ENCODE assay signal across 19 cellular contexts in the genomic region with DNA sequence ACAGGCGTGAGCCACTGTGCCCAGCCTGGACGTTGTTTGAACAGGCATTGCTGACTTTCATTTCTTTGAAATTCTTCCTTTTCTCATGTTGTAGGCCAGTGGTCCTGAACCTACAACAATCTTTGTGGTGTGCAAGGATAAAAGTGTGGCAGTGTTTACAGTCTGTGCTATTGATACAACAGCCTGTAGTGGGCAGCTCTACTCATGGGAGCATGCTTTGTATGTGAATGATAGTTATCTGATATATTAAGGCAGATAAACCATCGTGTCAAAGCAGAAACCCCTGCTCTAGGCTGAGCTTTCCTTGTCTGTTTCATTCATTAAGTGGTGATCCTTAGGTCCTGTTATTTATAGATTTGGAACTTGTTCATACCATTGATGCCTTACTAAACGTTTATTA. TPM values are rescaled to one million over a fixed set of nuclear protein-coding genes. Genes with fewer than 3 reads are reported as not detected.
A peak's percentile ranks its signal among the peaks of the same experiment; 100 is the strongest.
DNase-seq lines count a peak whose midpoint lies in the region; ATAC-seq and TF ChIP-seq lines count a peak whose summit lies in the region.
"Had no signal": no experiment of that assay in that cellular context is flagged by ENCODE, and none has a peak within 500 bp of the region (broad histone marks: within the 10 kb centered on the region; RNA-seq: fewer than 3 reads in every experiment).

No MANE protein-coding gene starts in this region.

- POLR2A ChIA-PET in A673 (lab: Charles Lee; ENCODE audit: low non-redundant PET) (no interaction called here), HEK293 (lab: Yijun Ruan, JAX) (interaction anchor here (0.9 kb wide), 1 partner anchor 43 kb away, joined by 3 read pairs; the partner anchor contains the start of gene CSNK1G3)

- H3K9me3 ChIP-seq in A673 (ENCODE audit: low read depth, low read length, poor library complexity, severe bottlenecking) (no peaks in the 10 kb centered on the region), HEK293 (ENCODE audit: control insufficient read depth, insufficient read depth, low read depth, low read length) (no peaks in the 10 kb centered on the region), RWPE2 (ENCODE audit: severe bottlenecking) (no peaks in the 10 kb centered on the region), tibial nerve (no peaks in the 10 kb centered on the region), mammary epithelial cell (replicated peaks; ENCODE audit: insufficient read depth, low read length) (no peaks in the 10 kb centered on the region)
- H3K9me3 ChIP-seq: Caco-2 had no signal

- H3K56ac ChIP-seq in mesendoderm (ENCODE audit: low read length) = no peak overlapping the region

- no peak overlapping the region for H3K23ac ChIP-seq in mesendoderm (ENCODE audit: low read length)

- TF ChIP-seq POLR2A in tibial nerve (IDR thresholded peaks at IDR 0.05) = no peak

- no peaks in the 10 kb centered on the region for H3K27me3 ChIP-seq in A673 (replicated peaks; ENCODE audit: insufficient read depth, low read depth, low read length, poor library complexity)
- H3K27me3 ChIP-seq in RWPE2 (ENCODE audit: insufficient read depth, poor library complexity, severe bottlenecking) = no peaks in the 10 kb centered on the region
- no peaks in the 10 kb centered on the region for H3K27me3 ChIP-seq in mesendoderm (ENCODE audit: insufficient read depth, low read length, poor library complexity)
- no peaks in the 10 kb centered on the region for H3K27me3 ChIP-seq in tibial nerve
- H3K27me3 ChIP-seq in mammary epithelial cell (ENCODE audit: insufficient read depth, low read length) = no peaks in the 10 kb centered on the region

- no peaks in the 10 kb centered on the region for H3K79me1 ChIP-seq in mesendoderm (ENCODE audit: low read length)

- no peak overlapping the region for H2BK5ac ChIP-seq in mesendoderm (ENCODE audit: low read length)

- no peak overlapping the region for H4K8ac ChIP-seq in mesendoderm (ENCODE audit: low read depth, low read length)

- no CpG with 5 or more reads among the region's 4 CpGs for WGBS in mesendoderm (ENCODE audit: extremely low coverage, insufficient coverage, low lambda C conversion rate)
- 68 to 72% methylated on average over 4 of the region's 4 CpGs for WGBS in tibial nerve, 2 donors
- 98% methylated on average over 4 of the region's 4 CpGs for WGBS in mammary epithelial cell (ENCODE audit: low coverage, missing lambda C conversion rate)

- CTCF ChIA-PET in A673 (lab: Charles Lee) = no interaction called here
- CTCF ChIA-PET in HEK293 (lab: Yijun Ruan, JAX) = no interaction called here
- CTCF ChIA-PET in mammary epithelial cell (lab: Charles Lee; ENCODE audit: low non-redundant PET) = no interaction called here

- H2BK120ac ChIP-seq in mesendoderm (ENCODE audit: low read depth, low read length) = no peak overlapping the region

- no peak overlapping the region for H3K9ac ChIP-seq in mesendoderm (ENCODE audit: low read length)
- no peak overlapping the region for H3K9ac ChIP-seq in mammary epithelial cell (ENCODE audit: insufficient read depth, low read length)
- H3K9ac ChIP-seq: GM23248 had no signal

- H2AFZ ChIP-seq in mammary epithelial cell (ENCODE audit: low read depth, low read length) = no peak overlapping the region
- H2AFZ ChIP-seq: GM23248 had no signal

- no peak overlapping the region for H4K5ac ChIP-seq in mesendoderm (ENCODE audit: low read length)

- in situ Hi-C loops in mammary epithelial cell (cut with MboI; ENCODE audit: low sequenced_read_pairs in 2 of 2) = no loop called here

- ATAC-seq in RWPE2 (ENCODE audit: low read depth) = peak; percentile 30; the same call in 2 of the 3 replicates
- ATAC-seq in stimulated activated naive CD8-positive, alpha-beta T cell treated with anti-CD3 and anti-CD28 coated beads, Interleukin-15, Interleukin-2, amounts not matched to agents 100 U/mL and 50 U/mL, for 24 hours = no peak
- ATAC-seq: HepG2 had no signal

- BruUV-seq in A673 (replicated peaks; lab: Mats Ljungman, UMichigan) (no TSS peak), mammary epithelial cell (replicated peaks; lab: Mats Ljungman, UMichigan) (no TSS peak)

- TF ChIP-seq EP300 in tibial nerve (IDR thresholded peaks at IDR 0.05) = no peak

- H3K4me1 ChIP-seq in A673 (ENCODE audit: insufficient read depth, low read length, poor library complexity, severe bottlenecking) (no peaks in the 10 kb centered on the region), HEK293 (ENCODE audit: control insufficient read depth, insufficient read depth, low read length) (no peaks in the 10 kb centered on the region), RWPE2 (ENCODE audit: insufficient read depth, poor library complexity, severe bottlenecking) (no peaks in the 10 kb centered on the region), mesendoderm (ENCODE audit: control insufficient read depth, low read depth, low read length) (peaks cover 1% of the 10 kb centered on the region), tibial nerve (peaks cover 0 to 3% (median 0%) of the 10 kb centered on the region in 4 donors), mammary epithelial cell (ENCODE audit: insufficient read depth, low read length) (no peaks in the 10 kb centered on the region)
- H3K4me1 ChIP-seq: Caco-2 had no signal

- no peak overlapping the region for H2BK15ac ChIP-seq in mesendoderm (replicated peaks; ENCODE audit: low read depth)

- H3K4me3 ChIP-seq in A673 (ENCODE audit: low read depth, low read length, poor library complexity, severe bottlenecking) (no peak overlapping the region), HEK293 (ENCODE audit: low read depth, low read length) (no peak overlapping the region), RWPE2 (ENCODE audit: severe bottlenecking) (no peak overlapping the region), mesendoderm (ENCODE audit: low read length) (no peak overlapping the region), tibial nerve (no peak overlapping the region), mammary epithelial cell (replicated peaks in 1 of 3; ENCODE audit: insufficient read depth in 1 of 3, low read depth in 2 of 3, low read length in 3 of 3) (no peak overlapping the region)
- H3K4me3 ChIP-seq: GM23248 had no signal

- DNase-seq in A673 (ENCODE audit: low spot score) (no peak), RWPE2 (ENCODE audit: low spot score) (no peak), mesendoderm (peak; percentile 34), tibial nerve (ENCODE audit: low spot score in 2 of 2) (no peak), A172 (ENCODE audit: low spot score) (no peak), mammary epithelial cell (no peak)
- no peak for DNase-seq in stimulated activated naive CD8-positive, alpha-beta T cell treated with anti-CD3 and anti-CD28 coated beads, Interleukin-15, Interleukin-2, amounts not matched to agents 100 U/mL and 50 U/mL, for 24 hours
- DNase-seq: ACHN, Caco-2, DMS53, GM23248, MM.1S, NCI-H1105, NCI-H1694, NCI-H2227 treated with DMSO at 0.1 percent for 48 hours, NCI-H524, SHP77 treated with DMSO at 0.1 percent for 48 hours had no signal

- H3K27ac ChIP-seq in A673 (ENCODE audit: low read depth, low read length, poor library complexity, severe bottlenecking) (no peak overlapping the region), HEK293 (ENCODE audit: extremely low read depth, low read depth, low read length) (no peak overlapping the region), RWPE2 (ENCODE audit: poor library complexity, severe bottlenecking) (no peak overlapping the region), mesendoderm (ENCODE audit: low read depth, low read length) (no peak overlapping the region), tibial nerve (no peak overlapping the region), mammary epithelial cell (ENCODE audit: insufficient read depth, low read depth, low read length) (no peak overlapping the region)
- H3K27ac ChIP-seq: GM23248 had no signal

- peak; percentile 16; the same call in 1 of the 2 replicates for TF ChIP-seq CTCF in A673 (conservative IDR thresholded peaks at IDR 0.05; ENCODE audit: low read depth, low read length)
- peak; percentile 22; the same call in 1 of the 2 replicates for TF ChIP-seq CTCF in HEK293 (tag by site-specific recombination; IDR thresholded peaks at IDR 0.05)
- peak; percentile 15 for TF ChIP-seq CTCF in RWPE2 (IDR thresholded peaks at IDR 0.05; ENCODE audit: poor library complexity, severe bottlenecking)
- no peak for TF ChIP-seq CTCF in tibial nerve (IDR thresholded peaks at IDR 0.05)
- no peak for TF ChIP-seq CTCF in mammary epithelial cell (conservative IDR thresholded peaks at IDR 0.05 in 1 of 2, IDR thresholded peaks at IDR 0.05 in 1 of 2; ENCODE audit: extremely low read depth in 1 of 2, insufficient read depth in 1 of 2, low read depth in 1 of 2, low read length in 2 of 2)

- no peak overlapping the region for H3K4me2 ChIP-seq in mesendoderm (ENCODE audit: low read length)
- no peak overlapping the region for H3K4me2 ChIP-seq in mammary epithelial cell (ENCODE audit: insufficient read depth, low read depth, low read length)

- H3K18ac ChIP-seq in mesendoderm (ENCODE audit: low read length) = no peak overlapping the region

- dilution Hi-C loops in mammary epithelial cell (cut with HindIII; ENCODE audit: low sequenced_read_pairs) = no loop called here

- H3K36me3 ChIP-seq in A673 (ENCODE audit: insufficient read depth, low read length, poor library complexity, severe bottlenecking) = no peaks in the 10 kb centered on the region
- H3K36me3 ChIP-seq in HEK293 (ENCODE audit: control insufficient read depth in 2 of 2, insufficient read depth in 1 of 2, low read length in 2 of 2) = peaks cover 0 to 3% of the 10 kb centered on the region in 2 experiments; a peak in 2 of 3 replicates
- H3K36me3 ChIP-seq in RWPE2 (ENCODE audit: low read depth) = peaks cover 25% of the 10 kb centered on the region
- H3K36me3 ChIP-seq in mesendoderm (ENCODE audit: control insufficient read depth, insufficient read depth, low read length) = no peaks in the 10 kb centered on the region
- peaks cover 0 to 7% (median 0%) of the 10 kb centered on the region in 3 donors for H3K36me3 ChIP-seq in tibial nerve
- no peaks in the 10 kb centered on the region for H3K36me3 ChIP-seq in mammary epithelial cell (ENCODE audit: insufficient read depth, low read length)

- intact Hi-C loops in A673 (cut with micrococcal nuclease; ENCODE audit: unreplicated experiment) (no loop called here), mammary epithelial cell (cut with micrococcal nuclease) (no loop called here)

- H2AK5ac ChIP-seq in mesendoderm (ENCODE audit: low read length) = no peak overlapping the region

- no peaks in the 10 kb centered on the region for H4K20me1 ChIP-seq in mammary epithelial cell (ENCODE audit: insufficient read depth, low read length)

- no peak overlapping the region for H3K4ac ChIP-seq in mesendoderm (ENCODE audit: low read depth, low read length)

- H3K79me2 ChIP-seq in mesendoderm (ENCODE audit: control insufficient read depth, insufficient read depth, low read length) = no peaks in the 10 kb centered on the region
- peaks cover 16% of the 10 kb centered on the region for H3K79me2 ChIP-seq in mammary epithelial cell (ENCODE audit: insufficient read depth, low read length)

TF ChIP-seq in HEK293, 187 proteins besides CTCF, POLR2A, EP300 and RAD21:
- TF ChIP-seq ZNF660 (tag by site-specific recombination; IDR thresholded peaks at IDR 0.05) = no peak

RNA-seq across cellular contexts. Expression of gene CSNK1G3, which starts 42.6 kb away (rescaled TPM):
- 42.1 and 43.1 TPM in 2 replicates for total RNA-seq in A673 (2021)
- 36.1 TPM for polyA plus RNA-seq in mesendoderm (2013, experiment 1 of 2)
- 35.5 TPM for polyA plus RNA-seq in mesendoderm (2013, experiment 2 of 2)
- 10 to 100 TPM; 34.5 to 48.1 (median 39.5) TPM for total RNA-seq in tibial nerve
- 65.5 and 77.0 TPM in 2 replicates for total RNA-seq in A172 (2014; rRNA removed; shearing (Covaris generic))
- total RNA-seq in mammary epithelial cell = 10 to 100 TPM; 50.6 to 59.2 TPM
- 17.1 TPM for polyA plus RNA-seq in mammary epithelial cell
- polyA minus RNA-seq in mammary epithelial cell = 15.1 TPM

Comparison
In these comparisons a context has a peak if more than half of its experiments do, and no peak if none do; other contexts are left out.
1. CTCF ChIP-seq: peak in A673 (single experiment), HEK293 (single experiment) and RWPE2 (single experiment); none in tibial nerve (0 of 5) and mammary epithelial cell (0 of 2).